Comparison of ENCODE assay signal across 8 cellular contexts in genomic region chr2:217713395-217714267, GRCh38.
A peak's percentile ranks its signal among the peaks of the same experiment; 100 is the strongest.
DNase-seq lines count a peak whose midpoint lies in the region; ATAC-seq, FAIRE-seq and TF ChIP-seq lines count a peak whose summit lies in the region.

No MANE protein-coding gene starts in this region.

- intact Hi-C loops in activated T-helper 1 cell treated with anti-CD3 and anti-CD28 coated beads, Interleukin-12 subunit alpha, Interleukin-12 subunit beta, Interleukin-2, Interleukin-4 antibody, amounts not matched to agents 30 ng/mL and 10 ng/mL and 1 ng/mL, durations not matched to agents 14 hours and 24 hours and 36 hours (cut with micrococcal nuclease), result loop anchor here (1.0 to 5.0 kb wide), 6 partner anchors 63 to 1196 kb away; no protein-coding TSS in a partner anchor

- no peak overlapping the region for H3K4me3 Mint-ChIP-seq in activated T-helper 1 cell treated with anti-CD3 and anti-CD28 coated beads, Interleukin-12 subunit alpha, Interleukin-12 subunit beta, Interleukin-2, Interleukin-4 antibody, amounts not matched to agents 30 ng/mL and 10 ng/mL and 1 ng/mL, durations not matched to agents 14 hours and 24 hours and 36 hours
- no peak overlapping the region for H3K4me3 Mint-ChIP-seq in natural killer cell treated with Interleukin-12 subunit alpha and Interleukin-12 subunit beta and Interleukin-15 and Interleukin-18, amount 100 ng/mL, for 72 hours
- no peak overlapping the region for H3K4me3 Mint-ChIP-seq in stimulated activated naive B cell treated with anti-CD40 and anti-IgM and Interleukin-4, amounts not matched to agents 10 μg/mL and 1 μg/mL and 100 μg/mL, for 72 hours

- H3K9me3 Mint-ChIP-seq in activated T-helper 1 cell treated with anti-CD3 and anti-CD28 coated beads, Interleukin-12 subunit alpha, Interleukin-12 subunit beta, Interleukin-2, Interleukin-4 antibody, amounts not matched to agents 30 ng/mL and 10 ng/mL and 1 ng/mL, durations not matched to agents 14 hours and 24 hours and 36 hours, result no peaks in the 10 kb centered on the region
- H3K9me3 Mint-ChIP-seq in natural killer cell treated with Interleukin-12 subunit alpha and Interleukin-12 subunit beta and Interleukin-15 and Interleukin-18, amount 100 ng/mL, for 72 hours, result no peaks in the 10 kb centered on the region
- peaks cover 0 to 1% of the 10 kb centered on the region in 2 donors for H3K9me3 Mint-ChIP-seq in stimulated activated naive B cell treated with anti-CD40 and anti-IgM and Interleukin-4, amounts not matched to agents 10 μg/mL and 1 μg/mL and 100 μg/mL, for 72 hours

- peak; percentile 90 for FAIRE-seq in GM12891 (lab: Jason Lieb, UNC)

- TF ChIP-seq POLR2A in GM12891 (IDR thresholded peaks at IDR 0.05; ENCODE audit: low read depth, low read length), result no peak

- H3K4me1 Mint-ChIP-seq in activated T-helper 1 cell treated with anti-CD3 and anti-CD28 coated beads, Interleukin-12 subunit alpha, Interleukin-12 subunit beta, Interleukin-2, Interleukin-4 antibody, amounts not matched to agents 30 ng/mL and 10 ng/mL and 1 ng/mL, durations not matched to agents 14 hours and 24 hours and 36 hours (ENCODE audit: low read depth), result no peaks in the 10 kb centered on the region
- no peaks in the 10 kb centered on the region for H3K4me1 Mint-ChIP-seq in natural killer cell treated with Interleukin-12 subunit alpha and Interleukin-12 subunit beta and Interleukin-15 and Interleukin-18, amount 100 ng/mL, for 72 hours (ENCODE audit: low read depth in 2 of 2)
- peaks cover 0 to 2% of the 10 kb centered on the region in 2 donors for H3K4me1 Mint-ChIP-seq in stimulated activated naive B cell treated with anti-CD40 and anti-IgM and Interleukin-4, amounts not matched to agents 10 μg/mL and 1 μg/mL and 100 μg/mL, for 72 hours

- no peaks in the 10 kb centered on the region for H3K36me3 Mint-ChIP-seq in activated T-helper 1 cell treated with anti-CD3 and anti-CD28 coated beads, Interleukin-12 subunit alpha, Interleukin-12 subunit beta, Interleukin-2, Interleukin-4 antibody, amounts not matched to agents 30 ng/mL and 10 ng/mL and 1 ng/mL, durations not matched to agents 14 hours and 24 hours and 36 hours (ENCODE audit: low read depth)
- no peaks in the 10 kb centered on the region for H3K36me3 Mint-ChIP-seq in natural killer cell treated with Interleukin-12 subunit alpha and Interleukin-12 subunit beta and Interleukin-15 and Interleukin-18, amount 100 ng/mL, for 72 hours
- no peaks in the 10 kb centered on the region for H3K36me3 Mint-ChIP-seq in stimulated activated naive B cell treated with anti-CD40 and anti-IgM and Interleukin-4, amounts not matched to agents 10 μg/mL and 1 μg/mL and 100 μg/mL, for 72 hours

- DNase-seq in GM12891 (ENCODE audit: insufficient read length, low spot score) (peak; percentile 64), Kasumi-1 (lab: John Stamatoyannopoulos, UW) (peak; percentile 40 to 45), RPMI7951 (ENCODE audit: low read depth) (peak; percentile 81), fibroblast of pulmonary artery (ENCODE audit: low read depth) (peak; percentile 69)
- DNase-seq in activated T-helper 1 cell treated with anti-CD3 and anti-CD28 coated beads, Interleukin-12 subunit alpha, Interleukin-12 subunit beta, Interleukin-2, Interleukin-4 antibody, amounts not matched to agents 30 ng/mL and 10 ng/mL and 1 ng/mL, durations not matched to agents 14 hours and 24 hours and 36 hours (ENCODE audit: low spot score), result peak; percentile 48
- DNase-seq in natural killer cell treated with Interleukin-12 subunit alpha and Interleukin-12 subunit beta and Interleukin-15 and Interleukin-18, amount 100 ng/mL, for 72 hours (ENCODE audit: low spot score), result peak; percentile 81
- DNase-seq in stimulated activated naive B cell treated with anti-CD40 and anti-IgM and Interleukin-4, amounts not matched to agents 10 μg/mL and 1 μg/mL and 100 μg/mL, for 72 hours, result peak; percentile 49

- H3K27me3 Mint-ChIP-seq in activated T-helper 1 cell treated with anti-CD3 and anti-CD28 coated beads, Interleukin-12 subunit alpha, Interleukin-12 subunit beta, Interleukin-2, Interleukin-4 antibody, amounts not matched to agents 30 ng/mL and 10 ng/mL and 1 ng/mL, durations not matched to agents 14 hours and 24 hours and 36 hours (ENCODE audit: insufficient read depth), result no peaks in the 10 kb centered on the region
- H3K27me3 Mint-ChIP-seq in natural killer cell treated with Interleukin-12 subunit alpha and Interleukin-12 subunit beta and Interleukin-15 and Interleukin-18, amount 100 ng/mL, for 72 hours, result peaks cover 13 to 18% of the 10 kb centered on the region in 2 donors
- H3K27me3 Mint-ChIP-seq in stimulated activated naive B cell treated with anti-CD40 and anti-IgM and Interleukin-4, amounts not matched to agents 10 μg/mL and 1 μg/mL and 100 μg/mL, for 72 hours, result peaks cover 34 to 52% of the 10 kb centered on the region in 2 donors

- ATAC-seq in natural killer cell treated with Interleukin-12 subunit alpha and Interleukin-12 subunit beta and Interleukin-15 and Interleukin-18, amount 100 ng/mL, for 72 hours, result peak; percentile 63 to 78
- ATAC-seq in stimulated activated naive B cell treated with anti-CD40 and anti-IgM and Interleukin-4, amounts not matched to agents 10 μg/mL and 1 μg/mL and 100 μg/mL, for 72 hours (replicated peaks), result peak; percentile 76 to 77
- no peak for ATAC-seq in HG03521 (IDR thresholded peaks at IDR 0.05; ENCODE audit: unreplicated experiment)

- no peak overlapping the region for H3K4me3 ChIP-seq in fibroblast of pulmonary artery (replicated peaks; ENCODE audit: low read depth, low read length)

- TF ChIP-seq CTCF in fibroblast of pulmonary artery (IDR thresholded peaks at IDR 0.05; ENCODE audit: low read length, missing control alignments), result peak; percentile 93

- no peak overlapping the region for H3K27ac Mint-ChIP-seq in activated T-helper 1 cell treated with anti-CD3 and anti-CD28 coated beads, Interleukin-12 subunit alpha, Interleukin-12 subunit beta, Interleukin-2, Interleukin-4 antibody, amounts not matched to agents 30 ng/mL and 10 ng/mL and 1 ng/mL, durations not matched to agents 14 hours and 24 hours and 36 hours
- no peak overlapping the region for H3K27ac Mint-ChIP-seq in natural killer cell treated with Interleukin-12 subunit alpha and Interleukin-12 subunit beta and Interleukin-15 and Interleukin-18, amount 100 ng/mL, for 72 hours
- no peak overlapping the region for H3K27ac Mint-ChIP-seq in stimulated activated naive B cell treated with anti-CD40 and anti-IgM and Interleukin-4, amounts not matched to agents 10 μg/mL and 1 μg/mL and 100 μg/mL, for 72 hours

TF ChIP-seq in GM12891, 5 proteins besides CTCF, POLR2A, EP300 and RAD21:
- TF ChIP-seq POU2F2 (IDR thresholded peaks at IDR 0.05; ENCODE audit: low read depth, low read length), result peak; percentile 40; the same call in 1 of the 2 replicates
- TF ChIP-seq PAX5 (IDR thresholded peaks at IDR 0.05; ENCODE audit: insufficient read depth, low read length, severe bottlenecking), result no peak
- TF ChIP-seq POLR2AphosphoS5 (IDR thresholded peaks at IDR 0.05; ENCODE audit: low read depth, low read length), result no peak
